1 cellular context compared by ENCODE assay signal in genomic region chr17:39812466-39812865, GRCh38.
TF ChIP-seq lines count a peak whose summit lies in the region.

No MANE protein-coding gene starts in this region.

TF ChIP-seq in Ishikawa, 13 proteins besides CTCF, POLR2A, EP300 and RAD21 (continued from another document):
- TF ChIP-seq CREB1 (IDR thresholded peaks at IDR 0.05; ENCODE audit: low read depth) = no peak
- no peak; the same call in 1 of the 2 replicates for TF ChIP-seq FOXM1 (IDR thresholded peaks at IDR 0.05; ENCODE audit: borderline replicate concordance, low read depth)
- TF ChIP-seq REST (IDR thresholded peaks at IDR 0.05; ENCODE audit: low read depth) = no peak
- 0 out of 2 replicates have a peak, but pooled peaks have one; percentile 35 for TF ChIP-seq USF1 (IDR thresholded peaks at IDR 0.05)
- peak; percentile 94 for TF ChIP-seq NFIC (IDR thresholded peaks at IDR 0.05)
- TF ChIP-seq EGR1 (IDR thresholded peaks at IDR 0.05) = no peak
